In genomic region chr10:121088524-121088923, GRCh38 we compare ENCODE assay signal across 11 cellular contexts.
DNase-seq lines count a peak whose midpoint lies in the region; ATAC-seq lines count a peak whose summit lies in the region.
"Had no signal": no experiment of that assay in that cellular context is flagged by ENCODE, and none has a peak within 500 bp of the region (broad histone marks: within the 10 kb centered on the region; RNA-seq: fewer than 3 reads in every experiment).

No MANE protein-coding gene starts in this region.

- no peaks in the 10 kb centered on the region for H3K4me1 ChIP-seq in naive thymus-derived CD4-positive, alpha-beta T cell (ENCODE audit: control insufficient read depth in 2 of 2, insufficient read depth in 2 of 2, low read length in 2 of 2)

- no peaks in the 10 kb centered on the region for H3K4me1 Mint-ChIP-seq in naive thymus-derived CD4-positive, alpha-beta T cell

- DNase-seq in DMS153 (lab: John Stamatoyannopoulos, UW) (peak; percentile 35), DMS153 treated with DMSO at 0.1 percent for 48 hours (lab: John Stamatoyannopoulos, UW; ENCODE audit: unreplicated experiment) (no peak), NCI-H748 treated with DMSO at 0.1 percent for 48 hours (lab: John Stamatoyannopoulos, UW) (peak; percentile 5), renal cortical epithelial cell (ENCODE audit: low read depth) (peak; percentile 56)
- no peak for DNase-seq in naive thymus-derived CD4-positive, alpha-beta T cell
- DNase-seq: effector memory CD4-positive, alpha-beta T cell; NCI-H2081 treated with DMSO at 0.1 percent for 48 hours had no signal

- no peak overlapping the region for H3K27ac Mint-ChIP-seq in naive thymus-derived CD4-positive, alpha-beta T cell

- no peaks in the 10 kb centered on the region for H3K36me3 ChIP-seq in naive thymus-derived CD4-positive, alpha-beta T cell (ENCODE audit: control insufficient read depth in 2 of 3, insufficient read depth in 3 of 3, low read length in 3 of 3)

- CTCF ChIA-PET in naive thymus-derived CD4-positive, alpha-beta T cell (lab: Charles Lee): no interaction called here

- POLR2A ChIA-PET in naive thymus-derived CD4-positive, alpha-beta T cell (lab: Charles Lee): no interaction called here

- peaks cover 0 to 9% (median 5%) of the 10 kb centered on the region in 5 donors for H3K27me3 Mint-ChIP-seq in naive thymus-derived CD4-positive, alpha-beta T cell

- no peaks in the 10 kb centered on the region for H3K36me3 Mint-ChIP-seq in naive thymus-derived CD4-positive, alpha-beta T cell

- peaks cover 0 to 7% (median 3%) of the 10 kb centered on the region in 11 donors for H3K9me3 Mint-ChIP-seq in naive thymus-derived CD4-positive, alpha-beta T cell

- no peak overlapping the region for H3K27ac ChIP-seq in naive thymus-derived CD4-positive, alpha-beta T cell (ENCODE audit: low read depth, low read length)
- H3K27ac ChIP-seq: 22Rv1 had no signal

- ATAC-seq in esophagus mucosa: peak; percentile 32
- ATAC-seq in GM21367 (IDR thresholded peaks at IDR 0.05; ENCODE audit: unreplicated experiment): no peak
- no peak for ATAC-seq in GM18868 (IDR thresholded peaks at IDR 0.05; ENCODE audit: unreplicated experiment)
- no peak for ATAC-seq in naive thymus-derived CD4-positive, alpha-beta T cell

- H3K9me3 ChIP-seq in naive thymus-derived CD4-positive, alpha-beta T cell (ENCODE audit: control insufficient read depth in 2 of 3, low read length in 3 of 3): no peaks in the 10 kb centered on the region

- no peaks in the 10 kb centered on the region for H3K27me3 ChIP-seq in naive thymus-derived CD4-positive, alpha-beta T cell (ENCODE audit: control insufficient read depth in 2 of 2, insufficient read depth in 2 of 2, low read length in 2 of 2)

- H3K4me3 Mint-ChIP-seq in naive thymus-derived CD4-positive, alpha-beta T cell: no peak overlapping the region

- intact Hi-C loops in naive thymus-derived CD4-positive, alpha-beta T cell (cut with micrococcal nuclease): no loop called here

- no peak overlapping the region for H3K4me3 ChIP-seq in naive thymus-derived CD4-positive, alpha-beta T cell (ENCODE audit: low read length)

Comparison
In these comparisons a context has a peak if more than half of its experiments do, and no peak if none do; other contexts are left out.
1. DNase-seq: peak in DMS153 (single experiment), NCI-H748 treated with DMSO at 0.1 percent for 48 hours (single experiment) and renal cortical epithelial cell (single experiment); none in DMS153 treated with DMSO at 0.1 percent for 48 hours (single experiment) and naive thymus-derived CD4-positive, alpha-beta T cell (0 of 9).